1 cellular context compared by ENCODE assay signal in the genomic region with DNA sequence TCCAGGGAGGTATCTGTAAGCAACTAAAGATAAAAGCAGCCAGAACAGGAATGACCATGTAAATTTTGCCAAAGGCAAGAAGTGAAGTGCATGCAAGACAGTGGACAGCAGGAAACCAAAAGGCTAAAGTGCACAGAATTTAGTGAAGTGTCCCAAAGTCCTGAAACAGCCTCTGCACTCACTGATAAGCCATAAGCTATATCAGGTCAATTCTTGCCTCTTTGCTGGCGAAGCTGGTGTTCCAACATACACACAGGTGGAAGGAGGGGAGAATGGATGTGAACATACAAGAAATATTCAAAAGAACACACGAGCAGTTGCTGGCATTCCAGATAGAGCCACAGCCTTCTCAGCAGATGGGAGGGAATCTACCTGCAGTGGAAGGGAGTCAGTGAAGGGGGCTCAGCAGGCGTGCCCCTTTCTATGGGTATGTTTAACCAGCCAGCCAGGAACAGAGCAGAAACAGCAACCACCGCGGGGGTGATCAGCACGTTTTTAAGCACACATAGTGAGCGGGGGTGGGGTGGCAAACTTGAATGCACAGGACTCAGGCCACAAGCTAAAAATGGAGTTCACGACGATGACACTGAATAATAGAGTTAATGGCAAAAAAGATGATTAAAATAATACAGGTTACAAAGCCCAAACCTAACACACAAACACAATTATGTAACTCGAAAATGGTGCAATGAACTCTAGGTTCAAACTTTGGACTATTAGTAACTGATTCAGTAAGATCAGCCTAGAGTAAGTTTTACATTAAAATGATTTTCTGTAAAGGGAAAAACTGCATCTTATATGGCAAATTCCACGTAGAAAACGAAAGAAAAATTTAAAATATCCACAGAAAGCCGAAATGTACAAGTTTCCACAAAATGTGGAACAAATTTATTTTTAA.
TF ChIP-seq lines count a peak whose summit lies in the region.

No MANE protein-coding gene starts in this region.

TF ChIP-seq in K562, 482 proteins besides CTCF, POLR2A, EP300 and RAD21 (continued from another document and continues in another):
- TF ChIP-seq, protein P1, sequence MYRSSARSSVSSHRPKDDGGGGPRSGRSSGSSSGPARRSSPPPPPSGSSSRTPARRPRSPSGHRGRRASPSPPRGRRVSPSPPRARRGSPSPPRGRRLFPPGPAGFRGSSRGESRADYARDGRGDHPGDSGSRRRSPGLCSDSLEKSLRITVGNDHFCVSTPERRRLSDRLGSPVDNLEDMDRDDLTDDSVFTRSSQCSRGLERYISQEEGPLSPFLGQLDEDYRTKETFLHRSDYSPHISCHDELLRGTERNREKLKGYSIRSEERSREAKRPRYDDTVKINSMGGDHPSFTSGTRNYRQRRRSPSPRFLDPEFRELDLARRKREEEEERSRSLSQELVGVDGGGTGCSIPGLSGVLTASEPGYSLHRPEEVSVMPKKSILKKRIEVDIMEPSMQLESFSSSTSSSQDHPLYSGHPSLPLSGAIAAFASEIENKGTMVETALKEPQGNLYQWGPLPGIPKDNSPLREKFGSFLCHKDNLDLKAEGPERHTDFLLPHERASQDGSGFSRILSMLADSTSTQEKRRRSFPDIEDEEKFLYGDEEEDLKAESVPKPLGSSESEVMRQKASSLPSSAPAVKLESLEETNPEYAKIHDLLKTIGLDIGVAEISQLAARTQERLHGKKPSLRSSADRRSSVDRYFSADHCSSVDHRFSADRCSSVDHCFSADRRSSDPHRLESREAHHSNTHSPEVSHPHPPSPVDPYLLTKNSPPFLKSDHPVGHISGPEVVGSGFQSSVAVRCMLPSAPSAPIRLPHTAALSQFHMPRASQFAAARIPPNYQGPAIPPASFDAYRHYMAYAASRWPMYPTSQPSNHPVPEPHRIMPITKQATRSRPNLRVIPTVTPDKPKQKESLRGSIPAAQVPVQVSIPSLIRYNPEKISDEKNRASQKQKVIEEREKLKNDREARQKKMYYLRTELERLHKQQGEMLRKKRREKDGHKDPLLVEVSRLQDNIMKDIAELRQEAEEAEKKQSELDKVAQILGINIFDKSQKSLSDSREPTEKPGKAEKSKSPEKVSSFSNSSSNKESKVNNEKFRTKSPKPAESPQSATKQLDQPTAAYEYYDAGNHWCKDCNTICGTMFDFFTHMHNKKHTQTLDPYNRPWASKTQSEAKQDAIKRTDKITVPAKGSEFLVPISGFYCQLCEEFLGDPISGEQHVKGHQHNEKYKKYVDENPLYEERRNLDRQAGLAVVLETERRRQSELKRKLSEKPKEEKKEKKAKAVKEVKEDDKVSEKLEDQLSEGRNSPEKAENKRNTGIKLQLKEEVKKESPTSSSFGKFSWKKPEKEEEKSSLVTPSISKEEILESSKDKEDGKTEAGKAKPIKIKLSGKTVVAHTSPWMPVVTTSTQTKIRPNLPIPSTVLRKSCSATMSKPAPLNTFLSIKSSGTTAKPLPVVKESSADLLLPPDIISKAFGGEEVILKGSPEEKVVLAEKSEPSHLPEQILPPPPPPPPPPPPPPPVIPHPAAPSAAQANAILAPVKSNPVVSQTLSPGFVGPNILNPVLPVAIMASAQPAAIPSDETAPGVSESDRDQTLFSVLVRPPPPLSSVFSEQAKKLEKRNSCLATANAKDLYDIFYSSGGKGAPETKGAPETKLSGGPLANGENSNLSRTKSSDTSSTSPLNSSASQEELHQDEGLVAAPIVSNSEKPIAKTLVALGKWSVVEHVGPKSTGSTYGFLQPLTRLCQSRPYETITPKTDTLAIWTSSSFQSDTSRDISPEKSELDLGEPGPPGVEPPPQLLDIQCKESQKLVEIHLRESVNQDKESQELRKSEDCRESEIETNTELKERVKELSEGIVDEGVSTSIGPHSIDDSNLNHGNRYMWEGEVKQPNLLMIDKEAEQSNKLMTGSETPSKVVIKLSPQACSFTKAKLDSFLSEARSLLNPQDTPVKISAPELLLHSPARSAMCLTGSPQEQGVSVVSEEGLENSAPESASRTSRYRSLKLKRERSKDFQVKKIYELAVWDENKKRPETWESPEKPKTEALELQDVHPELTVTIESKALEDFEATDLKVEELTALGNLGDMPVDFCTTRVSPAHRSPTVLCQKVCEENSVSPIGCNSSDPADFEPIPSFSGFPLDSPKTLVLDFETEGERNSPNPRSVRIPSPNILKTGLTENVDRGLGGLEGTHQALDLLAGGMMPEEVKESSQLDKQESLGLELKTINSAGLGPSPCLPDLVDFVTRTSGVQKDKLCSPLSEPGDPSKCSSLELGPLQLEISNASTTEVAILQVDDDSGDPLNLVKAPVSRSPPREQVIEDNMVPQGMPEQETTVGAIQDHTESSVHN (IDR thresholded peaks at IDR 0.05; ENCODE audit: borderline replicate concordance in 1 of 2, low read depth in 1 of 2): no peak
- TF ChIP-seq CBFA2T2 (conservative IDR thresholded peaks at IDR 0.05): peak; percentile 32; the same call in 1 of the 2 replicates
- TF ChIP-seq ADNP (tag; IDR thresholded peaks at IDR 0.05): no peak
- no peak for TF ChIP-seq ZNF764 (CRISPR knock-in tag; IDR thresholded peaks at IDR 0.05; ENCODE audit: low read depth)
- TF ChIP-seq NCOA4 (IDR thresholded peaks at IDR 0.05; ENCODE audit: partially characterized antibody): no peak
- peak; percentile 39 for TF ChIP-seq TAF1 (IDR thresholded peaks at IDR 0.05; ENCODE audit: control insufficient read depth, extremely low read depth, insufficient read depth, low read length, severe bottlenecking)
- TF ChIP-seq MBD2 (IDR thresholded peaks at IDR 0.05; ENCODE audit: borderline replicate concordance, low read depth): peak; percentile 16; the same call in 1 of the 2 replicates
- TF ChIP-seq RBM34 (IDR thresholded peaks at IDR 0.05; ENCODE audit: borderline replicate concordance, insufficient read depth, low read length): no peak
- no peak for TF ChIP-seq FOXA1 (IDR thresholded peaks at IDR 0.05; ENCODE audit: borderline replicate concordance)
- 0 out of 2 replicates have a peak, but pooled peaks have one; percentile 38 for TF ChIP-seq ETV5 (CRISPR knock-in tag; IDR thresholded peaks at IDR 0.05; ENCODE audit: low read depth)
- TF ChIP-seq, protein P2, sequence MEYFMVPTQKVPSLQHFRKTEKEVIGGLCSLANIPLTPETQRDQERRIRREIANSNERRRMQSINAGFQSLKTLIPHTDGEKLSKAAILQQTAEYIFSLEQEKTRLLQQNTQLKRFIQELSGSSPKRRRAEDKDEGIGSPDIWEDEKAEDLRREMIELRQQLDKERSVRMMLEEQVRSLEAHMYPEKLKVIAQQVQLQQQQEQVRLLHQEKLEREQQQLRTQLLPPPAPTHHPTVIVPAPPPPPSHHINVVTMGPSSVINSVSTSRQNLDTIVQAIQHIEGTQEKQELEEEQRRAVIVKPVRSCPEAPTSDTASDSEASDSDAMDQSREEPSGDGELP (CRISPR knock-in tag; IDR thresholded peaks at IDR 0.05; ENCODE audit: borderline replicate concordance): 0 out of 2 replicates have a peak, but pooled peaks have one; percentile 33
- TF ChIP-seq, protein P3, sequence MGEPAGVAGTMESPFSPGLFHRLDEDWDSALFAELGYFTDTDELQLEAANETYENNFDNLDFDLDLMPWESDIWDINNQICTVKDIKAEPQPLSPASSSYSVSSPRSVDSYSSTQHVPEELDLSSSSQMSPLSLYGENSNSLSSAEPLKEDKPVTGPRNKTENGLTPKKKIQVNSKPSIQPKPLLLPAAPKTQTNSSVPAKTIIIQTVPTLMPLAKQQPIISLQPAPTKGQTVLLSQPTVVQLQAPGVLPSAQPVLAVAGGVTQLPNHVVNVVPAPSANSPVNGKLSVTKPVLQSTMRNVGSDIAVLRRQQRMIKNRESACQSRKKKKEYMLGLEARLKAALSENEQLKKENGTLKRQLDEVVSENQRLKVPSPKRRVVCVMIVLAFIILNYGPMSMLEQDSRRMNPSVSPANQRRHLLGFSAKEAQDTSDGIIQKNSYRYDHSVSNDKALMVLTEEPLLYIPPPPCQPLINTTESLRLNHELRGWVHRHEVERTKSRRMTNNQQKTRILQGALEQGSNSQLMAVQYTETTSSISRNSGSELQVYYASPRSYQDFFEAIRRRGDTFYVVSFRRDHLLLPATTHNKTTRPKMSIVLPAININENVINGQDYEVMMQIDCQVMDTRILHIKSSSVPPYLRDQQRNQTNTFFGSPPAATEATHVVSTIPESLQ (CRISPR knock-in tag; IDR thresholded peaks at IDR 0.05): 0 out of 2 replicates have a peak, but pooled peaks have one; percentile 61
- no peak for TF ChIP-seq NR2C2 (CRISPR knock-in tag; IDR thresholded peaks at IDR 0.05)
- no peak for TF ChIP-seq NR2C2 (tag; IDR thresholded peaks at IDR 0.05)
- TF ChIP-seq, protein P4, sequence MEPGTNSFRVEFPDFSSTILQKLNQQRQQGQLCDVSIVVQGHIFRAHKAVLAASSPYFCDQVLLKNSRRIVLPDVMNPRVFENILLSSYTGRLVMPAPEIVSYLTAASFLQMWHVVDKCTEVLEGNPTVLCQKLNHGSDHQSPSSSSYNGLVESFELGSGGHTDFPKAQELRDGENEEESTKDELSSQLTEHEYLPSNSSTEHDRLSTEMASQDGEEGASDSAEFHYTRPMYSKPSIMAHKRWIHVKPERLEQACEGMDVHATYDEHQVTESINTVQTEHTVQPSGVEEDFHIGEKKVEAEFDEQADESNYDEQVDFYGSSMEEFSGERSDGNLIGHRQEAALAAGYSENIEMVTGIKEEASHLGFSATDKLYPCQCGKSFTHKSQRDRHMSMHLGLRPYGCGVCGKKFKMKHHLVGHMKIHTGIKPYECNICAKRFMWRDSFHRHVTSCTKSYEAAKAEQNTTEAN (CRISPR knock-in tag; IDR thresholded peaks at IDR 0.05): no peak
- TF ChIP-seq POLR2H (tag; IDR thresholded peaks at IDR 0.05; ENCODE audit: low read depth): no peak
- TF ChIP-seq ASH1L (IDR thresholded peaks at IDR 0.05; ENCODE audit: borderline replicate concordance, low read depth, partially characterized antibody): no peak
- no peak for TF ChIP-seq KLF1 (tag; IDR thresholded peaks at IDR 0.05)
- no peak for TF ChIP-seq PCBP1 (IDR thresholded peaks at IDR 0.05; ENCODE audit: low read depth, low read length, poor library complexity, severe bottlenecking)
- no peak for TF ChIP-seq TEAD4 (IDR thresholded peaks at IDR 0.05; ENCODE audit: low read length)
- no peak for TF ChIP-seq TEAD4 (CRISPR knock-in tag; IDR thresholded peaks at IDR 0.05; ENCODE audit: borderline replicate concordance)
- TF ChIP-seq SMARCE1 (IDR thresholded peaks at IDR 0.05): 0 out of 2 replicates have a peak, but pooled peaks have one; percentile 46
- TF ChIP-seq CBFA2T3 (IDR thresholded peaks at IDR 0.05): peak; percentile 73
- TF ChIP-seq, protein P5, sequence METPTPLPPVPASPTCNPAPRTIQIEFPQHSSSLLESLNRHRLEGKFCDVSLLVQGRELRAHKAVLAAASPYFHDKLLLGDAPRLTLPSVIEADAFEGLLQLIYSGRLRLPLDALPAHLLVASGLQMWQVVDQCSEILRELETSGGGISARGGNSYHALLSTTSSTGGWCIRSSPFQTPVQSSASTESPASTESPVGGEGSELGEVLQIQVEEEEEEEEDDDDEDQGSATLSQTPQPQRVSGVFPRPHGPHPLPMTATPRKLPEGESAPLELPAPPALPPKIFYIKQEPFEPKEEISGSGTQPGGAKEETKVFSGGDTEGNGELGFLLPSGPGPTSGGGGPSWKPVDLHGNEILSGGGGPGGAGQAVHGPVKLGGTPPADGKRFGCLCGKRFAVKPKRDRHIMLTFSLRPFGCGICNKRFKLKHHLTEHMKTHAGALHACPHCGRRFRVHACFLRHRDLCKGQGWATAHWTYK (CRISPR knock-in tag; IDR thresholded peaks at IDR 0.05): no peak
- TF ChIP-seq SMARCA5 (IDR thresholded peaks at IDR 0.05): peak; percentile 57; the same call in 1 of the 2 replicates
- peak; percentile 47; the same call in 1 of the 2 replicates for TF ChIP-seq SMARCA4 (IDR thresholded peaks at IDR 0.05)
- TF ChIP-seq, protein P6, sequence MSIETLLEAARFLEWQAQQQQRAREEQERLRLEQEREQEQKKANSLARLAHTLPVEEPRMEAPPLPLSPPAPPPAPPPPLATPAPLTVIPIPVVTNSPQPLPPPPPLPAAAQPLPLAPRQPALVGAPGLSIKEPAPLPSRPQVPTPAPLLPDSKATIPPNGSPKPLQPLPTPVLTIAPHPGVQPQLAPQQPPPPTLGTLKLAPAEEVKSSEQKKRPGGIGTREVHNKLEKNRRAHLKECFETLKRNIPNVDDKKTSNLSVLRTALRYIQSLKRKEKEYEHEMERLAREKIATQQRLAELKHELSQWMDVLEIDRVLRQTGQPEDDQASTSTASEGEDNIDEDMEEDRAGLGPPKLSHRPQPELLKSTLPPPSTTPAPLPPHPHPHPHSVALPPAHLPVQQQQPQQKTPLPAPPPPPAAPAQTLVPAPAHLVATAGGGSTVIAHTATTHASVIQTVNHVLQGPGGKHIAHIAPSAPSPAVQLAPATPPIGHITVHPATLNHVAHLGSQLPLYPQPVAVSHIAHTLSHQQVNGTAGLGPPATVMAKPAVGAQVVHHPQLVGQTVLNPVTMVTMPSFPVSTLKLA (conservative IDR thresholded peaks at IDR 0.05): 0 out of 4 replicates have a peak, but pooled peaks of 1 of the 2 experiments have one; percentile 20
- peak; percentile 34; the same call in 1 of the 2 replicates for TF ChIP-seq TAL1 (IDR thresholded peaks at IDR 0.05)
- TF ChIP-seq GATA2 (CRISPR knock-in tag; IDR thresholded peaks at IDR 0.05): peak; percentile 45
- TF ChIP-seq, protein P7, sequence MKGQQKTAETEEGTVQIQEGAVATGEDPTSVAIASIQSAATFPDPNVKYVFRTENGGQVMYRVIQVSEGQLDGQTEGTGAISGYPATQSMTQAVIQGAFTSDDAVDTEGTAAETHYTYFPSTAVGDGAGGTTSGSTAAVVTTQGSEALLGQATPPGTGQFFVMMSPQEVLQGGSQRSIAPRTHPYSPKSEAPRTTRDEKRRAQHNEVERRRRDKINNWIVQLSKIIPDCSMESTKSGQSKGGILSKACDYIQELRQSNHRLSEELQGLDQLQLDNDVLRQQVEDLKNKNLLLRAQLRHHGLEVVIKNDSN (CRISPR knock-in tag; IDR thresholded peaks at IDR 0.05): peak; percentile 23; the same call in 1 of the 2 replicates
- no peak for TF ChIP-seq PML (IDR thresholded peaks at IDR 0.05; ENCODE audit: low read length)
- TF ChIP-seq RBM15 (IDR thresholded peaks at IDR 0.05; ENCODE audit: insufficient read depth, low read length): no peak
- no peak for TF ChIP-seq ZNF143 (CRISPR knock-in tag; IDR thresholded peaks at IDR 0.05)
- peak; percentile 38; the same call in 1 of the 2 replicates for TF ChIP-seq MYC (IDR thresholded peaks at IDR 0.05; ENCODE audit: low read depth, low read length)
- no peak for TF ChIP-seq MYC (CRISPR knock-in tag; IDR thresholded peaks at IDR 0.05; ENCODE audit: borderline replicate concordance, low read depth)
- no peak for TF ChIP-seq ESRRA (IDR thresholded peaks at IDR 0.05; ENCODE audit: borderline replicate concordance, low read depth)
- TF ChIP-seq ZNF551 (CRISPR knock-in tag; IDR thresholded peaks at IDR 0.05): no peak
- no peak for TF ChIP-seq HLTF (IDR thresholded peaks at IDR 0.05)
- no peak for TF ChIP-seq ZNF146 (CRISPR knock-in tag; IDR thresholded peaks at IDR 0.05; ENCODE audit: unreplicated experiment)
- TF ChIP-seq ERF (CRISPR knock-in tag; IDR thresholded peaks at IDR 0.05): peak; percentile 42; the same call in 1 of the 2 replicates
- TF ChIP-seq HCFC1 (IDR thresholded peaks at IDR 0.05; ENCODE audit: low read depth, low read length): no peak
- TF ChIP-seq, protein P8, sequence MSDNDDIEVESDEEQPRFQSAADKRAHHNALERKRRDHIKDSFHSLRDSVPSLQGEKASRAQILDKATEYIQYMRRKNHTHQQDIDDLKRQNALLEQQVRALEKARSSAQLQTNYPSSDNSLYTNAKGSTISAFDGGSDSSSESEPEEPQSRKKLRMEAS (CRISPR knock-in tag; IDR thresholded peaks at IDR 0.05): peak; percentile 54
- TF ChIP-seq TRIM24 (IDR thresholded peaks at IDR 0.05): no peak
- no peak for TF ChIP-seq ZNF24 (IDR thresholded peaks at IDR 0.05)
- 0 out of 2 replicates have a peak, but pooled peaks have one; percentile 28 for TF ChIP-seq MTA3 (IDR thresholded peaks at IDR 0.05; ENCODE audit: borderline replicate concordance)
- no peak for TF ChIP-seq HMG20B (CRISPR knock-in tag; IDR thresholded peaks at IDR 0.05)
